1 cellular context compared by ENCODE assay signal in genomic region chr1:96721382-96722160, GRCh38.
TF ChIP-seq lines count a peak whose summit lies in the region.

Gene PTBP2 (plus strand): TSS chr1:96721784. CDS start chr1:96721865, 81 bp downstream.

TF ChIP-seq in GM12878, 131 proteins besides CTCF, POLR2A, EP300 and RAD21 (continued from another document):
- TF ChIP-seq IKZF2 (IDR thresholded peaks at IDR 0.05) = 0 out of 4 replicates have a peak, but pooled peaks of 1 of the 2 experiments have one; percentile 9
- no peak for TF ChIP-seq EZH2 (IDR thresholded peaks at IDR 0.05; ENCODE audit: borderline replicate concordance, control insufficient read depth, low read depth, low read length)
- peak; percentile 96 for TF ChIP-seq YY1 (IDR thresholded peaks at IDR 0.05; ENCODE audit: low read depth, low read length)
- TF ChIP-seq BCLAF1 (IDR thresholded peaks at IDR 0.05) = no peak
- 0 out of 2 replicates have a peak, but pooled peaks have one; percentile 40 for TF ChIP-seq TAF1 (IDR thresholded peaks at IDR 0.05; ENCODE audit: borderline replicate concordance, low read depth, low read length)
- 0 out of 2 replicates have a peak, but pooled peaks have one; percentile 14 for TF ChIP-seq SIN3A (IDR thresholded peaks at IDR 0.05; ENCODE audit: low read depth, low read length)
- peak; percentile 56; the same call in 1 of the 2 replicates for TF ChIP-seq ZNF207 (IDR thresholded peaks at IDR 0.05; ENCODE audit: borderline replicate concordance)
- TF ChIP-seq, protein P1, sequence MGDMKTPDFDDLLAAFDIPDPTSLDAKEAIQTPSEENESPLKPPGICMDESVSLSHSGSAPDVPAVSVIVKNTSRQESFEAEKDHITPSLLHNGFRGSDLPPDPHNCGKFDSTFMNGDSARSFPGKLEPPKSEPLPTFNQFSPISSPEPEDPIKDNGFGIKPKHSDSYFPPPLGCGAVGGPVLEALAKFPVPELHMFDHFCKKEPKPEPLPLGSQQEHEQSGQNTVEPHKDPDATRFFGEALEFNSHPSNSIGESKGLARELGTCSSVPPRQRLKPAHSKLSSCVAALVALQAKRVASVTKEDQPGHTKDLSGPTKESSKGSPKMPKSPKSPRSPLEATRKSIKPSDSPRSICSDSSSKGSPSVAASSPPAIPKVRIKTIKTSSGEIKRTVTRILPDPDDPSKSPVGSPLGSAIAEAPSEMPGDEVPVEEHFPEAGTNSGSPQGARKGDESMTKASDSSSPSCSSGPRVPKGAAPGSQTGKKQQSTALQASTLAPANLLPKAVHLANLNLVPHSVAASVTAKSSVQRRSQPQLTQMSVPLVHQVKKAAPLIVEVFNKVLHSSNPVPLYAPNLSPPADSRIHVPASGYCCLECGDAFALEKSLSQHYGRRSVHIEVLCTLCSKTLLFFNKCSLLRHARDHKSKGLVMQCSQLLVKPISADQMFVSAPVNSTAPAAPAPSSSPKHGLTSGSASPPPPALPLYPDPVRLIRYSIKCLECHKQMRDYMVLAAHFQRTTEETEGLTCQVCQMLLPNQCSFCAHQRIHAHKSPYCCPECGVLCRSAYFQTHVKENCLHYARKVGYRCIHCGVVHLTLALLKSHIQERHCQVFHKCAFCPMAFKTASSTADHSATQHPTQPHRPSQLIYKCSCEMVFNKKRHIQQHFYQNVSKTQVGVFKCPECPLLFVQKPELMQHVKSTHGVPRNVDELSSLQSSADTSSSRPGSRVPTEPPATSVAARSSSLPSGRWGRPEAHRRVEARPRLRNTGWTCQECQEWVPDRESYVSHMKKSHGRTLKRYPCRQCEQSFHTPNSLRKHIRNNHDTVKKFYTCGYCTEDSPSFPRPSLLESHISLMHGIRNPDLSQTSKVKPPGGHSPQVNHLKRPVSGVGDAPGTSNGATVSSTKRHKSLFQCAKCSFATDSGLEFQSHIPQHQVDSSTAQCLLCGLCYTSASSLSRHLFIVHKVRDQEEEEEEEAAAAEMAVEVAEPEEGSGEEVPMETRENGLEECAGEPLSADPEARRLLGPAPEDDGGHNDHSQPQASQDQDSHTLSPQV (IDR thresholded peaks at IDR 0.05) = no peak
- TF ChIP-seq, protein P2, sequence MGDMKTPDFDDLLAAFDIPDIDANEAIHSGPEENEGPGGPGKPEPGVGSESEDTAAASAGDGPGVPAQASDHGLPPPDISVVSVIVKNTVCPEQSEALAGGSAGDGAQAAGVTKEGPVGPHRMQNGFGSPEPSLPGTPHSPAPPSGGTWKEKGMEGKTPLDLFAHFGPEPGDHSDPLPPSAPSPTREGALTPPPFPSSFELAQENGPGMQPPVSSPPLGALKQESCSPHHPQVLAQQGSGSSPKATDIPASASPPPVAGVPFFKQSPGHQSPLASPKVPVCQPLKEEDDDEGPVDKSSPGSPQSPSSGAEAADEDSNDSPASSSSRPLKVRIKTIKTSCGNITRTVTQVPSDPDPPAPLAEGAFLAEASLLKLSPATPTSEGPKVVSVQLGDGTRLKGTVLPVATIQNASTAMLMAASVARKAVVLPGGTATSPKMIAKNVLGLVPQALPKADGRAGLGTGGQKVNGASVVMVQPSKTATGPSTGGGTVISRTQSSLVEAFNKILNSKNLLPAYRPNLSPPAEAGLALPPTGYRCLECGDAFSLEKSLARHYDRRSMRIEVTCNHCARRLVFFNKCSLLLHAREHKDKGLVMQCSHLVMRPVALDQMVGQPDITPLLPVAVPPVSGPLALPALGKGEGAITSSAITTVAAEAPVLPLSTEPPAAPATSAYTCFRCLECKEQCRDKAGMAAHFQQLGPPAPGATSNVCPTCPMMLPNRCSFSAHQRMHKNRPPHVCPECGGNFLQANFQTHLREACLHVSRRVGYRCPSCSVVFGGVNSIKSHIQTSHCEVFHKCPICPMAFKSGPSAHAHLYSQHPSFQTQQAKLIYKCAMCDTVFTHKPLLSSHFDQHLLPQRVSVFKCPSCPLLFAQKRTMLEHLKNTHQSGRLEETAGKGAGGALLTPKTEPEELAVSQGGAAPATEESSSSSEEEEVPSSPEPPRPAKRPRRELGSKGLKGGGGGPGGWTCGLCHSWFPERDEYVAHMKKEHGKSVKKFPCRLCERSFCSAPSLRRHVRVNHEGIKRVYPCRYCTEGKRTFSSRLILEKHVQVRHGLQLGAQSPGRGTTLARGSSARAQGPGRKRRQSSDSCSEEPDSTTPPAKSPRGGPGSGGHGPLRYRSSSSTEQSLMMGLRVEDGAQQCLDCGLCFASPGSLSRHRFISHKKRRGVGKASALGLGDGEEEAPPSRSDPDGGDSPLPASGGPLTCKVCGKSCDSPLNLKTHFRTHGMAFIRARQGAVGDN (IDR thresholded peaks at IDR 0.05) = peak; percentile 64
- TF ChIP-seq RBBP5 (conservative IDR thresholded peaks at IDR 0.05) = 0 out of 2 replicates have a peak, but pooled peaks have one; percentile 45
- no peak for TF ChIP-seq CREM (IDR thresholded peaks at IDR 0.05; ENCODE audit: low read depth)
- peak; percentile 65 for TF ChIP-seq IKZF1 (conservative IDR thresholded peaks at IDR 0.05)
- TF ChIP-seq CREB1 (IDR thresholded peaks at IDR 0.05; ENCODE audit: low read depth) = 0 out of 2 replicates have a peak, but pooled peaks have one; percentile 46
- peak; percentile 57; the same call in 1 of the 2 replicates for TF ChIP-seq RB1 (IDR thresholded peaks at IDR 0.05; ENCODE audit: borderline replicate concordance)
- no peak for TF ChIP-seq MTA2 (IDR thresholded peaks at IDR 0.05; ENCODE audit: low read depth)
- TF ChIP-seq SMARCA5 (IDR thresholded peaks at IDR 0.05) = peak; percentile 77; the same call in 1 of the 2 replicates
- TF ChIP-seq POLR2AphosphoS2 (IDR thresholded peaks at IDR 0.05; ENCODE audit: low read depth, low read length) = 0 out of 2 replicates have a peak, but pooled peaks have one; percentile 54
- TF ChIP-seq POU2F2 (IDR thresholded peaks at IDR 0.05; ENCODE audit: borderline replicate concordance, low read depth, low read length) = 0 out of 3 replicates have a peak, but pooled peaks have one; percentile 2
- TF ChIP-seq NR2F1 (conservative IDR thresholded peaks at IDR 0.05) = peak; percentile 21; the same call in 1 of the 2 replicates
- TF ChIP-seq GATAD2B (conservative IDR thresholded peaks at IDR 0.05; ENCODE audit: low read depth) = peak; percentile 52; the same call in 1 of the 2 replicates
- TF ChIP-seq MXI1 (IDR thresholded peaks at IDR 0.05; ENCODE audit: low read depth, low read length) = peak; percentile 45; the same call in 1 of the 2 replicates
- TF ChIP-seq CHD2 (IDR thresholded peaks at IDR 0.05; ENCODE audit: borderline replicate concordance, low read depth, low read length) = peak; percentile 64; the same call in 1 of the 2 replicates
- peak; percentile 99 for TF ChIP-seq ASH2L (IDR thresholded peaks at IDR 0.05; ENCODE audit: borderline replicate concordance, low read depth)
- peak; percentile 51 for TF ChIP-seq DPF2 (IDR thresholded peaks at IDR 0.05)
- peak; percentile 25 for TF ChIP-seq MEF2B (IDR thresholded peaks at IDR 0.05; ENCODE audit: partially characterized antibody, poor library complexity, severe bottlenecking)
- peak; percentile 94 for TF ChIP-seq LARP7 (IDR thresholded peaks at IDR 0.05)
- 0 out of 2 replicates have a peak, but pooled peaks have one; percentile 38 for TF ChIP-seq NKRF (conservative IDR thresholded peaks at IDR 0.05)
